Comparison of ENCODE assay signal across 1 cellular context in genomic region chr9:71209890-71210289, GRCh38.
TF ChIP-seq lines count a peak whose summit lies in the region.

No MANE protein-coding gene starts in this region.

TF ChIP-seq in GM23338, 12 proteins besides CTCF, POLR2A, EP300 and RAD21 (continued from another document):
- no peak for TF ChIP-seq ZNF462 (CRISPR knock-in tag; IDR thresholded peaks at IDR 0.05)
